Comparison of ENCODE assay signal across 8 cellular contexts in the genomic region with DNA sequence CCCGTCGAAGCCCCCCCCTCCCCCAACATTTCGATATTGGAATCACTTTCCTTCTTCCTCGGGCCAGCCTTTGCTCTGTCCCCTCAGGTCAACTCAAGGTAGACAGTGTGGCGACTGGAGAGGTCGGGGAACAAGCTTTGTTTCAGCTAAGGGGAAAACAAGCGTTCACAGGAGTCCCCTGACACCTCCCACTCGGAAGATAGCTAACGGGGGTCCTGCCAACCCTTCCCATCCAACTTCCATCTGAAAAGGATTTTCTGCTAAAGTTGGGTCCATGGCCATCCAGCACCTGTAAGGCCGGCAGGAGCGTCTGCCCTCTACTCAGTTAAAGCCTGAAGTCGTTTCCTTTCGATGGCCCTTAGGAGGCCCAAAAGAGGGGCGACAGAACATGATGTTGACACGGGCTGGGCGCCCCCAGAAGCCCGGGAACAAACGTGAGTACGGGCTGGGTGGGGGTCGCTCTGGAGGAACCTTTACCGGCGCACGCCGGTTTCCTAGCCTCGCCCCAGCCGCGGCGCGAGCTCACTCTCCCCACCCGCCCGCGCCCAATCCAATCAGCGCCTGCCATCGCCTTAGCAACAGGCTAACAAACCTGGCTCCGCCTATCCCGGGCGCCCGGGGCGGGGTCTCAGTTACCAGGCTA. TPM values are rescaled to one million over a fixed set of nuclear protein-coding genes. Genes with fewer than 3 reads are reported as not detected.
DNase-seq lines count a peak whose midpoint lies in the region; ATAC-seq and TF ChIP-seq lines count a peak whose summit lies in the region.

No MANE protein-coding gene starts in this region.

- H3K4me3 ChIP-seq in Jurkat, Clone E6-1 (ENCODE audit: low read length) = peak overlapping the region; percentile 94
- H3K4me3 ChIP-seq in PC-3 (ENCODE audit: low read length) (peak overlapping the region; percentile 85), esophagus muscularis mucosa (peak overlapping the region; percentile 69 to 85 (median 71))

- H2AFZ ChIP-seq in PC-3 (ENCODE audit: low read length) = peak overlapping the region; percentile 56

- no peaks in the 10 kb centered on the region for H3K27me3 ChIP-seq in PC-3 (ENCODE audit: low read length)
- no peaks in the 10 kb centered on the region for H3K27me3 ChIP-seq in esophagus muscularis mucosa

- H4K20me1 ChIP-seq in PC-3 (ENCODE audit: low read length) = no peaks in the 10 kb centered on the region

- peaks cover 15% of the 10 kb centered on the region for H3F3A ChIP-seq in PC-3 (ENCODE audit: low read length, unreplicated experiment)

- CTCF ChIA-PET in PC-3 (lab: Charles Lee) = interaction anchor here (0.6 kb wide), 1 partner anchor 174 kb away, joined by 4 read pairs; no protein-coding TSS in a partner anchor

- TSS peak; percentile 54 for BruUV-seq in PC-3 (replicated peaks; lab: Mats Ljungman, UMichigan)

- no peak for TF ChIP-seq EP300 in esophagus muscularis mucosa (IDR thresholded peaks at IDR 0.05)

- H3K9ac ChIP-seq in PC-3 (ENCODE audit: low read length) = peak overlapping the region; percentile 92

- no peak for TF ChIP-seq CTCF in PC-3 (conservative IDR thresholded peaks at IDR 0.05; ENCODE audit: low read depth, low read length)
- no peak for TF ChIP-seq CTCF in esophagus muscularis mucosa (IDR thresholded peaks at IDR 0.05)

- intact Hi-C loops in PC-3 (cut with micrococcal nuclease) = loop anchor here (1.0 kb wide), 1 partner anchor 66 kb away; no protein-coding TSS in a partner anchor
- intact Hi-C loops in esophagus muscularis mucosa (cut with DNase I) = loop anchor here (2.0 to 5.0 kb wide), 3 partner anchors 100 to 228 kb away; no protein-coding TSS in a partner anchor

- H3K79me2 ChIP-seq in PC-3 (ENCODE audit: low read length) = peaks cover 69% of the 10 kb centered on the region

- H3K4me1 ChIP-seq in PC-3 (ENCODE audit: insufficient read depth, low read length) = peaks cover 21% of the 10 kb centered on the region
- H3K4me1 ChIP-seq in esophagus muscularis mucosa = peaks cover 18 to 44% (median 40%) of the 10 kb centered on the region in 4 donors

- H3K36me3 ChIP-seq in PC-3 (ENCODE audit: low read depth, low read length) (peaks cover 28% of the 10 kb centered on the region), esophagus muscularis mucosa (peaks cover 0 to 16% (median 5%) of the 10 kb centered on the region in 4 donors)

- H3K27ac ChIP-seq in PC-3 (ENCODE audit: low read length) (peak overlapping the region; percentile 90), esophagus muscularis mucosa (replicated peaks in 1 of 4) (peak overlapping the region; percentile 90 to 99 (median 94))

- 0% methylated on average over 20 of the region's 39 CpGs for WGBS in esophagus muscularis mucosa

- peak; percentile 58 for DNase-seq in DMS153 treated with DMSO at 0.1 percent for 48 hours (lab: John Stamatoyannopoulos, UW; ENCODE audit: unreplicated experiment)
- DNase-seq in Jurkat, Clone E6-1 (ENCODE audit: low read depth, low spot score) = peak; percentile 94
- peak; percentile 99 for DNase-seq in PC-3
- DNase-seq in activated T-cell treated with anti-CD3 and anti-CD28 coated beads, Interleukin-2, amount 50 U/mL, for 48 hours = peak; percentile 98 to 99
- peak; percentile 99 for DNase-seq in esophagus muscularis mucosa (ENCODE audit: extremely low spot score)
- DNase-seq in myocyte (ENCODE audit: low read depth) = peak; percentile 99
- DNase-seq in stimulated activated CD8-positive, alpha-beta memory T cell treated with anti-CD3 and anti-CD28 coated beads, Interleukin-7, amount 100 ng/mL, for 24 hours (ENCODE audit: low read depth) = peak; percentile 98

- peak; percentile 94 for TF ChIP-seq POLR2A in esophagus muscularis mucosa (IDR thresholded peaks at IDR 0.05; ENCODE audit: low read depth)

- ATAC-seq in GM21723 (IDR thresholded peaks at IDR 0.05; ENCODE audit: unreplicated experiment) (peak; percentile 49), PC-3 (peak; percentile 58)

- no peaks in the 10 kb centered on the region for H3K9me2 ChIP-seq in PC-3 (replicated peaks; ENCODE audit: low read length)

- peak overlapping the region; percentile 84 for H3K4me2 ChIP-seq in PC-3 (ENCODE audit: low read length)

- POLR2A ChIA-PET in PC-3 (lab: Charles Lee; ENCODE audit: unreplicated experiment) = interaction anchor here (0.6 to 1.5 kb wide), 19 partner anchors 49 to 641 kb away, joined by 3 to 21 read pairs (median 12); no protein-coding TSS in a partner anchor

- H3K9me3 ChIP-seq in PC-3 (ENCODE audit: low read length) (no peaks in the 10 kb centered on the region), esophagus muscularis mucosa (no peaks in the 10 kb centered on the region)

RNA-seq across cellular contexts. Expression of a gene that starts 2.5 kb away (rescaled TPM):
- polyA plus RNA-seq in Jurkat, Clone E6-1 (2012; ENCODE audit: insufficient read depth, insufficient read length) = 7.7 TPM
- total RNA-seq in PC-3 (2014; rRNA removed) (39.5 and 40.3 TPM in 2 replicates), esophagus muscularis mucosa (10 to 100 TPM; 37.0 to 58.2 (median 43.1) TPM), myocyte (46.9 and 53.0 TPM in 2 replicates)
- 7.8 TPM for polyA plus RNA-seq in myocyte (2012)

Comparison
In these comparisons a context has a peak if more than half of its experiments do, and no peak if none do; other contexts are left out.
1. Peak in every context shown above with its lines: DNase-seq, ATAC-seq, H3K4me3 ChIP-seq and H3K27ac ChIP-seq.